17 cellular contexts compared by ENCODE assay signal in the genomic region with DNA sequence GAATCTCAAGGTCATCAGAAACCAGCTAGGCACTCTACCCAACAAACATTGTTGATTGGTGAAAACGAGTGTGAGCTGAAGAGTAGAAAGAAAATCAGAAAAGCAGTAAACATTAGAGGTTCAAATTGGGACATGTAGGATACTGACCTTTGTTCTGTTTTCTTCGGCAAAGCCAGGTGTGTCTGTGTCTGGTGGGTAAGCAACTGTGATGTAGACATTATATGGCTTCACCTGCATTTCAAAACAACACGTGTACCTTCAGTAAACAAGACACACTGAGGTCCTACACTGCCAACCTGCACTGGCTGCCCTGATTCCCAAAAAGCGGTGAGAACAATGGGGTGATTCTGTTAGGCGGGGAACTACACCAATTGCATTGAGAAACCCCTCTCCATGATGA.
"Had no signal": no experiment of that assay in that cellular context is flagged by ENCODE, and none has a peak within 500 bp of the region (broad histone marks: within the 10 kb centered on the region; RNA-seq: fewer than 3 reads in every experiment).

No MANE protein-coding gene starts in this region.

- DNase-seq: activated CD4-positive, alpha-beta T cell treated with anti-CD3 and anti-CD28 coated beads, Interleukin-2, amount 50 U/mL, for 48 hours; activated naive CD4-positive, alpha-beta T cell treated with Interleukin-2 at 50 U/mL for 16 hours; activated naive CD8-positive, alpha-beta T cell treated with anti-CD3 and anti-CD28 coated beads, Interleukin-2, amount 50 U/mL, for 24 hours; activated T-cell treated with anti-CD3 and anti-CD28 coated beads for 4 hours; aorta; cerebellar nuclear complex; cortex of kidney; gastrocnemius medialis; head of caudate nucleus; mesendoderm; naive thymus-derived CD8-positive, alpha-beta T cell; ovary; psoas muscle; sigmoid colon; spleen; stimulated activated CD4-positive, alpha-beta T cell treated with anti-CD3 and anti-CD28 coated beads, Interleukin-4, amount 100 ng/mL, for 4 hours; stimulated activated naive B cell treated with anti-CD40 and anti-IgM and Interleukin-4, amounts not matched to agents 10 μg/mL and 1 μg/mL and 100 μg/mL, for 72 hours had no signal

- ATAC-seq: activated naive CD8-positive, alpha-beta T cell treated with anti-CD3 and anti-CD28 coated beads, Interleukin-2, amount 50 U/mL, for 24 hours; gastrocnemius medialis; naive thymus-derived CD8-positive, alpha-beta T cell; psoas muscle; stimulated activated naive B cell treated with anti-CD40 and anti-IgM and Interleukin-4, amounts not matched to agents 10 μg/mL and 1 μg/mL and 100 μg/mL, for 72 hours had no signal

- H3K9me3 ChIP-seq: gastrocnemius medialis, ovary, psoas muscle, sigmoid colon, spleen had no signal

- H3K4me3 ChIP-seq: gastrocnemius medialis, ovary, psoas muscle, sigmoid colon, spleen had no signal

- H3K27ac ChIP-seq: gastrocnemius medialis, ovary, psoas muscle, spleen had no signal

- H3K36me3 ChIP-seq: ovary had no signal

- H3K27me3 ChIP-seq: gastrocnemius medialis, ovary, sigmoid colon, spleen had no signal
